Comparison of ENCODE assay signal across 12 cellular contexts in the genomic region with DNA sequence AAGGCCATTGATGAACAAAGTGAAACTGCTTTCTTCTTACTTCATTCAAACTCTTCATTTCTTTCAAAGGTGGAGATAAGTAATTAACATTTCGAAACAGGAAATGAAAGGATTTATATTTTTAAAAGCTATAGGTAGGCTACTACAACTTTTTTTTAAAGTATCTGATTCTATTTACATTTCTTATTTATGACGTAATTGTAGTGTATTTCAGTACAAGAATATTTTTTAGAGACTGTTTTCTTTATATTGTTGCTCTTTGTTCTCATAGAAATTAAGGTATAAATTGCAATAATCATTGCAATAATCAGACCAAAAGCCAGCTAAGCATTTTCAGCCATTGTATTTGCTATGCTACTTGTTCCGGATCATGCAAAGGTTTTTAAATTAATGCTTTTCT. TPM values are rescaled to one million over a fixed set of nuclear protein-coding genes. Genes with fewer than 3 reads are reported as not detected.
DNase-seq lines count a peak whose midpoint lies in the region; ATAC-seq, FAIRE-seq and TF ChIP-seq lines count a peak whose summit lies in the region.
"Had no signal": no experiment of that assay in that cellular context is flagged by ENCODE, and none has a peak within 500 bp of the region (broad histone marks: within the 10 kb centered on the region; RNA-seq: fewer than 3 reads in every experiment).

No MANE protein-coding gene starts in this region.

- H3K4me1 Mint-ChIP-seq in HFFc6 (ENCODE audit: low read depth): peaks cover 80% of the 10 kb centered on the region
- H3K4me1 Mint-ChIP-seq in activated CD8-positive, alpha-beta memory T cell treated with anti-CD3 and anti-CD28 coated beads, Interleukin-2, amount 10 ng/mL, durations not matched to agents 7 days and 5 days: peaks cover 39% of the 10 kb centered on the region

- H3K36me3 ChIP-seq in mesenchymal stem cell (ENCODE audit: control insufficient read depth in 1 of 2, insufficient read depth in 2 of 2, low read depth in 1 of 2, low read length in 2 of 2): no peaks in the 10 kb centered on the region
- H3K36me3 ChIP-seq in thyroid gland: no peaks in the 10 kb centered on the region
- H3K36me3 ChIP-seq: tibial artery had no signal

- H2AFZ ChIP-seq in mesenchymal stem cell (ENCODE audit: low read depth, low read length): no peak overlapping the region

- POLR2A ChIA-PET in AG04450 (lab: Yijun Ruan, JAX): no interaction called here

- H3K14ac ChIP-seq in mesenchymal stem cell (ENCODE audit: low read length in 2 of 2): no peak overlapping the region

- H3K27me3 ChIP-seq in AG04450 (ENCODE audit: control insufficient read depth, insufficient read depth, low read length) (no peaks in the 10 kb centered on the region), mesenchymal stem cell (ENCODE audit: control insufficient read depth in 1 of 2, insufficient read depth in 1 of 2, low read length in 2 of 2) (no peaks in the 10 kb centered on the region), thyroid gland (no peaks in the 10 kb centered on the region)
- H3K27me3 ChIP-seq: tibial artery had no signal

- CTCF ChIA-PET in AG04450 (lab: Charles Lee): no interaction called here
- CTCF ChIA-PET in activated CD8-positive, alpha-beta memory T cell treated with anti-CD3 and anti-CD28 coated beads, Interleukin-2, amount 10 ng/mL, durations not matched to agents 7 days and 5 days (lab: Charles Lee): no interaction called here

- H3K9me3 ChIP-seq in AG04450 (ENCODE audit: control insufficient read depth, insufficient read depth, low read length) (no peaks in the 10 kb centered on the region), mesenchymal stem cell (ENCODE audit: control insufficient read depth, low read length) (no peaks in the 10 kb centered on the region), thyroid gland (no peaks in the 10 kb centered on the region)
- H3K9me3 ChIP-seq: tibial artery had no signal

- no peak overlapping the region for H3K18ac ChIP-seq in mesenchymal stem cell (ENCODE audit: low read depth in 1 of 2, low read length in 2 of 2)

- H3K27ac Mint-ChIP-seq in HFFc6: no peak overlapping the region
- no peak overlapping the region for H3K27ac Mint-ChIP-seq in activated CD8-positive, alpha-beta memory T cell treated with anti-CD3 and anti-CD28 coated beads, Interleukin-2, amount 10 ng/mL, durations not matched to agents 7 days and 5 days

- H3K27me3 Mint-ChIP-seq in HFFc6 (ENCODE audit: insufficient read depth): no peaks in the 10 kb centered on the region; the same call in 1 of the 2 replicates
- H3K27me3 Mint-ChIP-seq in activated CD8-positive, alpha-beta memory T cell treated with anti-CD3 and anti-CD28 coated beads, Interleukin-2, amount 10 ng/mL, durations not matched to agents 7 days and 5 days: no peaks in the 10 kb centered on the region
- H3K27me3 Mint-ChIP-seq: T-helper 17 cell had no signal

- no peaks in the 10 kb centered on the region for H3K9me3 Mint-ChIP-seq in HFFc6
- H3K9me3 Mint-ChIP-seq in activated CD8-positive, alpha-beta memory T cell treated with anti-CD3 and anti-CD28 coated beads, Interleukin-2, amount 10 ng/mL, durations not matched to agents 7 days and 5 days (ENCODE audit: low read depth): no peaks in the 10 kb centered on the region

- peak overlapping the region; percentile 95 for H3K4me3 Mint-ChIP-seq in HFFc6
- H3K4me3 Mint-ChIP-seq in activated CD8-positive, alpha-beta memory T cell treated with anti-CD3 and anti-CD28 coated beads, Interleukin-2, amount 10 ng/mL, durations not matched to agents 7 days and 5 days: no peak overlapping the region

- no peak for TF ChIP-seq CTCF in AG04450 (IDR thresholded peaks at IDR 0.05; ENCODE audit: low read depth, low read length)
- no peak for TF ChIP-seq CTCF in HFFc6 (IDR thresholded peaks at IDR 0.05)
- TF ChIP-seq CTCF in astrocyte of the cerebellum (IDR thresholded peaks at IDR 0.05; ENCODE audit: low read depth, low read length, missing control alignments): no peak
- TF ChIP-seq CTCF in GM20000 (IDR thresholded peaks at IDR 0.05; ENCODE audit: extremely low read depth, missing control alignments): no peak
- no peak for TF ChIP-seq CTCF in thyroid gland (IDR thresholded peaks at IDR 0.05)

- H3K4me1 ChIP-seq in mesenchymal stem cell (ENCODE audit: control insufficient read depth, insufficient read depth, low read depth, low read length) (peaks cover 4% of the 10 kb centered on the region), thyroid gland (peaks cover 32 to 39% of the 10 kb centered on the region in 2 donors)

- no peaks in the 10 kb centered on the region for H3K79me1 ChIP-seq in mesenchymal stem cell (replicated peaks; ENCODE audit: low read length, poor library complexity, severe bottlenecking)

- intact Hi-C loops in thyroid gland (cut with DNase I): no loop called here

- peak overlapping the region; percentile 78 for H3K9ac ChIP-seq in mesenchymal stem cell (ENCODE audit: low read length)

- no peak for DNase-seq in AG04450 (ENCODE audit: low read depth, low spot score)
- DNase-seq in HFFc6: no peak
- DNase-seq in astrocyte of the cerebellum (ENCODE audit: low read depth): no peak
- DNase-seq in mesenchymal stem cell: no peak
- DNase-seq in activated CD8-positive, alpha-beta memory T cell treated with anti-CD3 and anti-CD28 coated beads, Interleukin-2, amount 10 ng/mL, durations not matched to agents 7 days and 5 days: no peak
- no peak for DNase-seq in GM12892 (ENCODE audit: insufficient read length)
- DNase-seq in GM20000 (ENCODE audit: low spot score): no peak
- DNase-seq in thyroid gland: no peak
- DNase-seq: DMS 273 treated with DMSO at 0.1 percent for 48 hours, HCEC 1CT, T-helper 17 cell, tibial artery had no signal

- H2BK12ac ChIP-seq in mesenchymal stem cell (ENCODE audit: low read length in 2 of 2): no peak overlapping the region

- in situ Hi-C loops in astrocyte of the cerebellum (cut with HindIII; ENCODE audit: low sequenced_read_pairs): no loop called here

- no peak overlapping the region for H4K91ac ChIP-seq in mesenchymal stem cell (ENCODE audit: low read length)

- ATAC-seq in activated CD8-positive, alpha-beta memory T cell treated with anti-CD3 and anti-CD28 coated beads, Interleukin-2, amount 10 ng/mL, durations not matched to agents 7 days and 5 days: no peak

- H2BK5ac ChIP-seq in mesenchymal stem cell (ENCODE audit: low read depth, low read length, poor library complexity, severe bottlenecking): no peak overlapping the region

- H3K23ac ChIP-seq in mesenchymal stem cell (ENCODE audit: low read length in 2 of 2): no peak overlapping the region

- no peak overlapping the region for H4K8ac ChIP-seq in mesenchymal stem cell (ENCODE audit: low read length)

- no peak for TF ChIP-seq POLR2A in GM12892 (IDR thresholded peaks at IDR 0.05; ENCODE audit: low read depth, low read length)
- no peak for TF ChIP-seq POLR2A in thyroid gland (IDR thresholded peaks at IDR 0.05)

- 0 out of 2 replicates have a peak, but pooled peaks cover 7% of the 10 kb centered on the region for H3K36me3 Mint-ChIP-seq in HFFc6 (ENCODE audit: low read depth)
- peaks cover 8% of the 10 kb centered on the region for H3K36me3 Mint-ChIP-seq in activated CD8-positive, alpha-beta memory T cell treated with anti-CD3 and anti-CD28 coated beads, Interleukin-2, amount 10 ng/mL, durations not matched to agents 7 days and 5 days

- FAIRE-seq in GM12892 (lab: Jason Lieb, UNC): no peak

- H2BK15ac ChIP-seq in mesenchymal stem cell (ENCODE audit: low read depth, poor library complexity, severe bottlenecking): no peak overlapping the region

- no CpG with 5 or more reads among the region's 3 CpGs for WGBS in mesenchymal stem cell
- 43% methylated on average over 3 of the region's 3 CpGs for WGBS in thyroid gland, 2 donors

- H3K4me3 ChIP-seq in AG04450 (ENCODE audit: low read depth, low read length) (peak overlapping the region; percentile 70), astrocyte of the cerebellum (ENCODE audit: low read depth, low read length) (peak overlapping the region; percentile 49), mesenchymal stem cell (ENCODE audit: insufficient read depth in 1 of 2, low read depth in 1 of 2, low read length in 2 of 2) (peak overlapping the region in 1 of 2 experiments; percentile 75), thyroid gland (replicated peaks in 1 of 3) (no peak overlapping the region)

- no peak overlapping the region for H3K4ac ChIP-seq in mesenchymal stem cell (ENCODE audit: low read depth in 1 of 2, low read length in 2 of 2)

- no peak overlapping the region for H2AK5ac ChIP-seq in mesenchymal stem cell (ENCODE audit: low read length, severe bottlenecking)

- no peak overlapping the region for H3K4me2 ChIP-seq in mesenchymal stem cell (ENCODE audit: low read length, poor library complexity, severe bottlenecking)

- H3K27ac ChIP-seq in AG04450 (ENCODE audit: low read depth, low read length) (no peak overlapping the region), mesenchymal stem cell (ENCODE audit: low read length, poor library complexity, severe bottlenecking) (no peak overlapping the region), thyroid gland (no peak overlapping the region)
- H3K27ac ChIP-seq: tibial artery had no signal

- no peak overlapping the region for H2BK120ac ChIP-seq in mesenchymal stem cell (ENCODE audit: low read depth, low read length)

RNA-seq across cellular contexts. Expression of gene ZFAND6, which starts 13.7 kb away (rescaled TPM):
- polyA plus RNA-seq in AG04450 (2011; rRNA removed): 132 and 166 TPM in 2 replicates
- polyA minus RNA-seq in AG04450 (2011; rRNA and poly(A)+ RNA removed): 71.1 and 102 TPM in 2 replicates
- 10 to 100 TPM; 49.0 to 62.6 (median 57.6) TPM for total RNA-seq in HFFc6 (2021; fragmentation: NEBNext Ultra II Directional; extraction: Animal tissue kit (Norgen Biotek cat#: 25700))
- 67.9 TPM for polyA plus RNA-seq in mesenchymal stem cell (2013, experiment 1 of 2)
- 71.5 TPM for polyA plus RNA-seq in mesenchymal stem cell (2013, experiment 2 of 2)
- 10 to 100 TPM; 36.7 to 42.1 TPM for total RNA-seq in activated CD8-positive, alpha-beta memory T cell treated with anti-CD3 and anti-CD28 coated beads, Interleukin-2, amount 10 ng/mL, durations not matched to agents 7 days and 5 days
- polyA plus RNA-seq in GM12892 (2012; ENCODE audit: missing spikeins): 73.6 TPM
- 100 to 1,000 TPM; 215 to 324 (median 226) TPM for total RNA-seq in thyroid gland

Comparison
In these comparisons a context has a peak if more than half of its experiments do, and no peak if none do; other contexts are left out.
1. H3K4me3 ChIP-seq: peak in AG04450 (single experiment) and astrocyte of the cerebellum (single experiment); none in thyroid gland (0 of 3).